In the genomic region with DNA sequence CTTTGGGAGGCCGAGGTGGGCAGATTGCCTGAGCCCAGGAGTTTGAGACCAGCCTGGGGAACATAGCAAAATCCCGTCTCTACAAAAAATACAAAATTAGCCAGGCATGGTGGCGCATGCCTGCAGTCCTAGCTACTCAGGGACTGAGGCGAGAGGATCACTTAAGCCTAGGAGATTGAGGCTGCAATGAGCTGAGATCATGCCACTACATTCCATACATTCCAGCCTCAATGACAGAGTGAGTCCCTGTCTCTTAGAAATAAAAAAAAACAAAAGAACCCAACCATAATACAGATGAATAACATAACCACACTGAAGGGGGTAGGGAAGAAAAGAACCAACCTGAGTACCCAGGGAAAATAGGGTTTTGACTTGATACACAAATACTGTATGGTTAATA, we compare ENCODE assay signal across 15 cellular contexts. TPM values are rescaled to one million over a fixed set of nuclear protein-coding genes. Genes with fewer than 3 reads are reported as not detected.
DNase-seq lines count a peak whose midpoint lies in the region; TF ChIP-seq lines count a peak whose summit lies in the region.
"Had no signal": no experiment of that assay in that cellular context is flagged by ENCODE, and none has a peak within 500 bp of the region (broad histone marks: within the 10 kb centered on the region; RNA-seq: fewer than 3 reads in every experiment).

No MANE protein-coding gene starts in this region.

- no peaks in the 10 kb centered on the region for H3K9me3 Mint-ChIP-seq in mesothelial cell of epicardium

- no peak overlapping the region for H3K4me3 Mint-ChIP-seq in mesothelial cell of epicardium
- H3K4me3 Mint-ChIP-seq: activated naive CD8-positive, alpha-beta T cell had no signal

- no peak for TF ChIP-seq RAD21 in Ishikawa (IDR thresholded peaks at IDR 0.05; ENCODE audit: low read depth)

- no peak for TF ChIP-seq CTCF in choroid plexus epithelial cell (conservative IDR thresholded peaks at IDR 0.05; ENCODE audit: low read depth, low read length)
- no peak for TF ChIP-seq CTCF in mesothelial cell of epicardium (IDR thresholded peaks at IDR 0.05; ENCODE audit: unreplicated experiment)

- H3K36me3 Mint-ChIP-seq in mesothelial cell of epicardium, result no peaks in the 10 kb centered on the region
- H3K36me3 Mint-ChIP-seq: activated naive CD8-positive, alpha-beta T cell had no signal

- no peak overlapping the region for H3K4me3 ChIP-seq in choroid plexus epithelial cell (ENCODE audit: low read depth, low read length)
- H3K4me3 ChIP-seq: vagina had no signal

- peak overlapping the region; percentile 60 for H3K27ac Mint-ChIP-seq in mesothelial cell of epicardium
- H3K27ac Mint-ChIP-seq: activated naive CD8-positive, alpha-beta T cell had no signal

- DNase-seq in EH (ENCODE audit: low read depth) (peak; percentile 88), choroid plexus epithelial cell (ENCODE audit: low read depth) (peak; percentile 58), mesothelial cell of epicardium (ENCODE audit: low spot score in 2 of 2, unreplicated experiment in 2 of 2) (no peak), NCI-H446 (lab: John Stamatoyannopoulos, UW) (no peak), NK-92 (lab: John Stamatoyannopoulos, UW; ENCODE audit: unreplicated experiment) (no peak), DMS114 treated with DMSO at 0.1 percent for 48 hours (lab: John Stamatoyannopoulos, UW; ENCODE audit: unreplicated experiment) (no peak), activated T-cell treated with anti-CD3 and anti-CD28 coated beads for 4 hours (no peak)
- DNase-seq: C1 segment of cervical spinal cord, KG1, NCI-H1930 had no signal

- no peak for TF ChIP-seq EP300 in Ishikawa (IDR thresholded peaks at IDR 0.05; ENCODE audit: borderline replicate concordance)

- peaks cover 11% of the 10 kb centered on the region for H3K4me1 Mint-ChIP-seq in mesothelial cell of epicardium

- no peaks in the 10 kb centered on the region for H3K27me3 Mint-ChIP-seq in mesothelial cell of epicardium (ENCODE audit: low read depth)
- H3K27me3 Mint-ChIP-seq: activated naive CD8-positive, alpha-beta T cell had no signal

TF ChIP-seq in Ishikawa, 13 proteins besides CTCF, POLR2A, EP300 and RAD21:
- TF ChIP-seq CREB1 (IDR thresholded peaks at IDR 0.05; ENCODE audit: low read depth) (no peak), YY1 (IDR thresholded peaks at IDR 0.05; ENCODE audit: low read depth) (no peak), EGR1 (IDR thresholded peaks at IDR 0.05) (no peak), TEAD4 (IDR thresholded peaks at IDR 0.05) (peak; percentile 95), TAF1 (IDR thresholded peaks at IDR 0.05; ENCODE audit: low read depth) (no peak)
- TF ChIP-seq, protein P1, sequence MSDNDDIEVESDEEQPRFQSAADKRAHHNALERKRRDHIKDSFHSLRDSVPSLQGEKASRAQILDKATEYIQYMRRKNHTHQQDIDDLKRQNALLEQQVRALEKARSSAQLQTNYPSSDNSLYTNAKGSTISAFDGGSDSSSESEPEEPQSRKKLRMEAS (IDR thresholded peaks at IDR 0.05), result no peak

RNA-seq across cellular contexts. Expression of a gene that starts 19.7 kb away (rescaled TPM):
- 34.1 to 36.4 TPM (median 35.7 TPM) in 3 replicates for total RNA-seq in mesothelial cell of epicardium
- total RNA-seq: activated CD8-positive, alpha-beta memory T cell treated with anti-CD3 and anti-CD28 coated beads for 36 hours; T-helper 2 cell treated with Interferon-gamma antibody and Interleukin-4, amounts not matched to agents 100 ng/mL and 5 ng/mL, for 36 hours had no signal

Comparison
In these comparisons a context has a peak if more than half of its experiments do, and no peak if none do; other contexts are left out.
1. DNase-seq: peak in EH (single experiment) and choroid plexus epithelial cell (single experiment); none in mesothelial cell of epicardium (0 of 2), NCI-H446 (0 of 2), NK-92 (single experiment), DMS114 treated with DMSO at 0.1 percent for 48 hours (single experiment) and activated T-cell treated with anti-CD3 and anti-CD28 coated beads for 4 hours (single experiment).